8 cellular contexts compared by ENCODE assay signal in genomic region chr22:50276143-50276542, GRCh38. TPM values are rescaled to one million over a fixed set of nuclear protein-coding genes. Genes with fewer than 3 reads are reported as not detected.
A peak's percentile ranks its signal among the peaks of the same experiment; 100 is the strongest.
DNase-seq lines count a peak whose midpoint lies in the region; ATAC-seq and TF ChIP-seq lines count a peak whose summit lies in the region.

No MANE protein-coding gene starts in this region.

- H3K27me3 ChIP-seq in colonic mucosa, result peaks cover 8% of the 10 kb centered on the region
- no peaks in the 10 kb centered on the region for H3K27me3 ChIP-seq in right lobe of liver
- H3K27me3 ChIP-seq in transverse colon, result peaks cover 11% of the 10 kb centered on the region

- CTCF ChIA-PET in HEK293T (lab: Yijun Ruan, JAX), result interaction anchor here (0.6 to 0.7 kb wide), 2 partner anchors 44 to 56 kb away, joined by 3 read pairs; no protein-coding TSS in a partner anchor

- in situ Hi-C loops in SK-MEL-5 (cut with HindIII; ENCODE audit: low pct_unique_long_range_greater_than_20kb, low sequenced_read_pairs), result no loop called here
- in situ Hi-C loops in transverse colon (cut with MboI; ENCODE audit: low pct_ligation_motif_present in 1 of 4, low pct_unique_long_range_greater_than_20kb in 1 of 4, low sequenced_read_pairs in 3 of 4), result loop anchor here in 2 of 4 donors (5.0 to 10.0 kb wide), 2 partner anchors 51 to 59 kb away; partner anchors contain the start of gene DENND6B (in 1 of the 2)

- TF ChIP-seq CTCF in colonic mucosa (IDR thresholded peaks at IDR 0.05) (peak; percentile 71), right lobe of liver (IDR thresholded peaks at IDR 0.05) (peak; percentile 35 to 70 (median 48)), transverse colon (IDR thresholded peaks at IDR 0.05) (peak; percentile 9 to 74 (median 54))

- H3K36me3 ChIP-seq in colonic mucosa, result peaks cover 36% of the 10 kb centered on the region
- peaks cover 0 to 58% (median 32%) of the 10 kb centered on the region in 4 donors for H3K36me3 ChIP-seq in right lobe of liver
- peaks cover 0 to 32% (median 15%) of the 10 kb centered on the region in 4 donors for H3K36me3 ChIP-seq in transverse colon

- no peak for TF ChIP-seq EP300 in transverse colon (IDR thresholded peaks at IDR 0.05; ENCODE audit: low read depth)

- intact Hi-C loops in colonic mucosa (cut with DNase I), result loop anchor here (5.0 kb wide), 1 partner anchor 66 kb away; the partner anchor contains the start of gene PPP6R2
- intact Hi-C loops in right lobe of liver (cut with DNase I), result loop anchor here (5.0 to 10.0 kb wide), 2 partner anchors 49 to 51 kb away; partner anchors contain the start of gene DENND6B (in 2 of the 2)
- intact Hi-C loops in transverse colon (cut with DNase I; ENCODE audit: low total_unique reads), result loop anchor here (5.0 kb wide), 1 partner anchor 51 kb away; the partner anchor contains the start of gene DENND6B

- TF ChIP-seq POLR2A in right lobe of liver (IDR thresholded peaks at IDR 0.05) (no peak), transverse colon (IDR thresholded peaks at IDR 0.05) (no peak)

- ATAC-seq in right lobe of liver, result peak; percentile 58 to 68 (median 62)

- H3K4me3 ChIP-seq in colonic mucosa (no peak overlapping the region), right lobe of liver (no peak overlapping the region), transverse colon (no peak overlapping the region)

- H3K4me1 ChIP-seq in colonic mucosa, result peaks cover 8% of the 10 kb centered on the region
- H3K4me1 ChIP-seq in right lobe of liver, result peaks cover 3 to 19% (median 4%) of the 10 kb centered on the region in 4 donors
- peaks cover 10 to 12% (median 11%) of the 10 kb centered on the region in 4 donors for H3K4me1 ChIP-seq in transverse colon

- H3K9ac ChIP-seq in colonic mucosa (ENCODE audit: low read depth in 2 of 2, low read length in 2 of 2), result no peak overlapping the region

- 46% methylated on average over 11 of the region's 25 CpGs for WGBS in right lobe of liver (ENCODE audit: insufficient coverage, low coverage, low lambda C conversion rate, missing lambda C conversion rate)
- WGBS in transverse colon (ENCODE audit: low coverage in 1 of 2), 2 donors, result 32% methylated on average over 21 of the region's 25 CpGs; no CpG with 5 or more reads in 1 of the 2 donors

- no peak overlapping the region for H3K27ac ChIP-seq in colonic mucosa
- no peak overlapping the region for H3K27ac ChIP-seq in right lobe of liver
- peak overlapping the region in 1 of 4 donors; percentile 40 for H3K27ac ChIP-seq in transverse colon

- DNase-seq in NOMO-1 (lab: John Stamatoyannopoulos, UW; ENCODE audit: unreplicated experiment in 2 of 2) (peak; percentile 37 to 50), NOMO-1 treated with dmso at 0.1 percent for 144 hours (lab: John Stamatoyannopoulos, UW; ENCODE audit: unreplicated experiment) (no peak), HEK293T (ENCODE audit: extremely low spot score) (peak; percentile 28), SK-MEL-5 (ENCODE audit: low read depth, low spot score) (peak; percentile 55), colonic mucosa (peak; percentile 74), right lobe of liver (peak; percentile 77 to 80 (median 79)), transverse colon (peak; percentile 81), EL (no peak)

- POLR2A ChIA-PET in HEK293T (lab: Yijun Ruan, JAX), result no interaction called here

- H3K9me3 ChIP-seq in colonic mucosa (no peaks in the 10 kb centered on the region), right lobe of liver (no peaks in the 10 kb centered on the region), transverse colon (no peaks in the 10 kb centered on the region)

TF ChIP-seq in HEK293T, 16 proteins besides CTCF, POLR2A, EP300 and RAD21:
- no peak for TF ChIP-seq TARDBP (IDR thresholded peaks at IDR 0.05)
- no peak for TF ChIP-seq CTBP1 (IDR thresholded peaks at IDR 0.05; ENCODE audit: borderline replicate concordance)
- TF ChIP-seq ELF4 (IDR thresholded peaks at IDR 0.05), result no peak
- no peak for TF ChIP-seq FOXA1 (IDR thresholded peaks at IDR 0.05)
- no peak for TF ChIP-seq LEF1 (IDR thresholded peaks at IDR 0.05; ENCODE audit: borderline replicate concordance)
- no peak for TF ChIP-seq FOXM1 (IDR thresholded peaks at IDR 0.05; ENCODE audit: borderline replicate concordance)
- no peak for TF ChIP-seq SP1 (IDR thresholded peaks at IDR 0.05)
- TF ChIP-seq PKNOX1 (IDR thresholded peaks at IDR 0.05), result no peak
- no peak for TF ChIP-seq ARNT (IDR thresholded peaks at IDR 0.05)
- no peak for TF ChIP-seq NFRKB (IDR thresholded peaks at IDR 0.05)
- TF ChIP-seq SUZ12 (IDR thresholded peaks at IDR 0.05), result no peak

RNA-seq across cellular contexts. Expression of gene MAPK11, which starts 6.0 kb away (rescaled TPM):
- total RNA-seq in SK-MEL-5 (2014; rRNA removed; shearing (Covaris generic)), result 6.1 and 6.7 TPM in 2 replicates
- polyA plus RNA-seq in SK-MEL-5 (2015; cell fraction: cytosol; rRNA removed), result 18.2 and 20.3 TPM in 2 replicates
- 133 and 134 TPM in 2 replicates for polyA plus RNA-seq in SK-MEL-5 (2015; cell fraction: nucleus; rRNA removed)
- total RNA-seq in colonic mucosa, result 1 to 10 TPM; 1.3 to 1.9 TPM
- 1 to 10 TPM; 1.7 to 6.4 (median 2.5) TPM for total RNA-seq in right lobe of liver
- 1 to 10 TPM; 1.6 to 6.4 (median 2.7) TPM for total RNA-seq in transverse colon

RNA-seq across cellular contexts. Expression of gene MAPK12, which starts 14.7 kb away (rescaled TPM):
- total RNA-seq in SK-MEL-5 (2014; rRNA removed; shearing (Covaris generic)), result 10.9 and 14.1 TPM in 2 replicates
- 12.7 and 16.5 TPM in 2 replicates for polyA plus RNA-seq in SK-MEL-5 (2015; cell fraction: cytosol; rRNA removed)
- polyA plus RNA-seq in SK-MEL-5 (2015; cell fraction: nucleus; rRNA removed), result 101 and 111 TPM in 2 replicates
- total RNA-seq in colonic mucosa, result 1 to 10 TPM; 2.0 to 2.6 TPM
- total RNA-seq in right lobe of liver, result 1 to 10 TPM; 2.1 to 7.6 (median 3.6) TPM
- total RNA-seq in transverse colon, result 1 to 10 TPM; 1.1 to 9.4 (median 3.3) TPM

RNA-seq across cellular contexts. Expression of gene HDAC10, which starts 25.1 kb away (rescaled TPM):
- total RNA-seq in SK-MEL-5 (2014; rRNA removed; shearing (Covaris generic)), result 7.2 and 10.2 TPM in 2 replicates
- 19.3 and 21.3 TPM in 2 replicates for polyA plus RNA-seq in SK-MEL-5 (2015; cell fraction: cytosol; rRNA removed)
- 141 and 177 TPM in 2 replicates for polyA plus RNA-seq in SK-MEL-5 (2015; cell fraction: nucleus; rRNA removed)
- total RNA-seq in colonic mucosa, result 10 to 100 TPM; 40.5 to 59.1 TPM
- 10 to 100 TPM; 19.6 to 30.5 (median 23.0) TPM for total RNA-seq in right lobe of liver
- total RNA-seq in transverse colon, result 100 to 1,000 TPM in 2 of 4 donors, 10 to 100 TPM in 2; 66.8 to 618 (median 142) TPM

RNA-seq across cellular contexts. Expression of gene PLXNB2, which starts 31.3 kb away (rescaled TPM):
- total RNA-seq in SK-MEL-5 (2014; rRNA removed; shearing (Covaris generic)), result 31.2 and 40.5 TPM in 2 replicates
- 95.9 and 103 TPM in 2 replicates for polyA plus RNA-seq in SK-MEL-5 (2015; cell fraction: cytosol; rRNA removed)
- 115 and 119 TPM in 2 replicates for polyA plus RNA-seq in SK-MEL-5 (2015; cell fraction: nucleus; rRNA removed)
- 100 to 1,000 TPM; 270 to 339 TPM for total RNA-seq in colonic mucosa
- 100 to 1,000 TPM; 154 to 181 (median 161) TPM for total RNA-seq in right lobe of liver
- 100 to 1,000 TPM; 305 to 880 (median 460) TPM for total RNA-seq in transverse colon

RNA-seq across cellular contexts. Expression of gene TUBGCP6, which starts 31.3 kb away (rescaled TPM):
- 14.5 and 15.0 TPM in 2 replicates for total RNA-seq in SK-MEL-5 (2014; rRNA removed; shearing (Covaris generic))
- 8.2 and 12.3 TPM in 2 replicates for polyA plus RNA-seq in SK-MEL-5 (2015; cell fraction: cytosol; rRNA removed)
- polyA plus RNA-seq in SK-MEL-5 (2015; cell fraction: nucleus; rRNA removed), result 298 and 324 TPM in 2 replicates
- total RNA-seq in colonic mucosa, result 10 to 100 TPM; 19.2 to 33.4 TPM
- 10 to 100 TPM; 10.4 to 22.6 (median 14.6) TPM for total RNA-seq in right lobe of liver
- 100 to 1,000 TPM in 1 of 4 donors, 10 to 100 TPM in 3; 43.8 to 110 (median 73.1) TPM for total RNA-seq in transverse colon

Comparison
In these comparisons a context has a peak if more than half of its experiments do, and no peak if none do; other contexts are left out.
1. DNase-seq: peak in NOMO-1 (2 of 2), HEK293T (single experiment), SK-MEL-5 (single experiment), colonic mucosa (single experiment), right lobe of liver (3 of 3) and transverse colon (single experiment); none in NOMO-1 treated with dmso at 0.1 percent for 144 hours (single experiment) and EL (single experiment).
2. Peak in every context shown above with its lines, with median percentiles within 50 percentile points of each other: CTCF ChIP-seq.